ENCODE assay signal across 17 cellular contexts in genomic region chr2:238876232-238876630, GRCh38. TPM values are rescaled to one million over a fixed set of nuclear protein-coding genes. Genes with fewer than 3 reads are reported as not detected.
DNase-seq lines count a peak whose midpoint lies in the region; ATAC-seq lines count a peak whose summit lies in the region.
"Had no signal": no experiment of that assay in that cellular context is flagged by ENCODE, and none has a peak within 500 bp of the region (broad histone marks: within the 10 kb centered on the region; RNA-seq: fewer than 3 reads in every experiment).

No MANE protein-coding gene starts in this region.

- H2BK5ac ChIP-seq in mesenchymal stem cell (ENCODE audit: low read depth, low read length, poor library complexity, severe bottlenecking) = no peak overlapping the region

- DNase-seq in cardiac septum (ENCODE audit: low spot score) (peak; percentile 6), Right ventricle myocardium superior (no peak), mesenchymal stem cell (no peak), NCI-H1105 treated with DMSO at 0.1 percent for 48 hours (lab: John Stamatoyannopoulos, UW) (no peak), 8988T (no peak)
- DNase-seq: CD4-positive, alpha-beta T cell; DMS153; GF-D8; H9; KG1; NCI-H1694 treated with DMSO at 0.1 percent for 48 hours; NCI-H510A treated with DMSO at 0.1 percent for 48 hours; NCI-H774; SHP77 had no signal

- H3K9me3 ChIP-seq in mesenchymal stem cell (ENCODE audit: control insufficient read depth, low read length) = no peaks in the 10 kb centered on the region
- H3K9me3 ChIP-seq in stomach smooth muscle (ENCODE audit: control insufficient read depth in 2 of 2, low read length in 2 of 2) = no peaks in the 10 kb centered on the region

- no peak overlapping the region for H3K27ac ChIP-seq in mesenchymal stem cell (ENCODE audit: low read length, poor library complexity, severe bottlenecking)
- peak overlapping the region; percentile 37 for H3K27ac ChIP-seq in stomach smooth muscle (ENCODE audit: low read length)

- no peak overlapping the region for H2BK15ac ChIP-seq in mesenchymal stem cell (ENCODE audit: low read depth, poor library complexity, severe bottlenecking)

- H2AFZ ChIP-seq in mesenchymal stem cell (ENCODE audit: low read depth, low read length) = no peak overlapping the region

- H3K4me3 ChIP-seq in mesenchymal stem cell (ENCODE audit: insufficient read depth in 1 of 2, low read depth in 1 of 2, low read length in 2 of 2) (no peak overlapping the region), stomach smooth muscle (ENCODE audit: low read length in 2 of 2) (no peak overlapping the region)

- H3K4me2 ChIP-seq in mesenchymal stem cell (ENCODE audit: low read length, poor library complexity, severe bottlenecking) = no peak overlapping the region

- H3K27me3 ChIP-seq in mesenchymal stem cell (ENCODE audit: control insufficient read depth in 1 of 2, insufficient read depth in 1 of 2, low read length in 2 of 2) (peaks cover 0 to 65% of the 10 kb centered on the region in 2 experiments), stomach smooth muscle (ENCODE audit: control insufficient read depth in 1 of 2, insufficient read depth in 2 of 2, low read length in 2 of 2) (no peaks in the 10 kb centered on the region)

- no peak overlapping the region for H3K4ac ChIP-seq in mesenchymal stem cell (ENCODE audit: low read depth in 1 of 2, low read length in 2 of 2)

- no peak overlapping the region for H4K91ac ChIP-seq in mesenchymal stem cell (ENCODE audit: low read length)

- H3K18ac ChIP-seq in mesenchymal stem cell (ENCODE audit: low read depth in 1 of 2, low read length in 2 of 2) = peak overlapping the region in 1 of 2 experiments; percentile 25

- no peak for ATAC-seq in Right ventricle myocardium superior (ENCODE audit: poor library complexity)
- ATAC-seq in HG02884 (IDR thresholded peaks at IDR 0.05; ENCODE audit: unreplicated experiment) = no peak

- no peaks in the 10 kb centered on the region for H3K79me1 ChIP-seq in mesenchymal stem cell (replicated peaks; ENCODE audit: low read length, poor library complexity, severe bottlenecking)

- no peak overlapping the region for H2BK120ac ChIP-seq in mesenchymal stem cell (ENCODE audit: low read depth, low read length)

- H2BK12ac ChIP-seq in mesenchymal stem cell (ENCODE audit: low read length in 2 of 2) = no peak overlapping the region

- no peak overlapping the region for H3K23ac ChIP-seq in mesenchymal stem cell (ENCODE audit: low read length in 2 of 2)

- WGBS in mesenchymal stem cell = no CpG with 5 or more reads among the region's 3 CpGs

- no peak overlapping the region for H3K14ac ChIP-seq in mesenchymal stem cell (ENCODE audit: low read length in 2 of 2)

- H3K4me1 ChIP-seq in mesenchymal stem cell (ENCODE audit: control insufficient read depth, insufficient read depth, low read depth, low read length) = no peaks in the 10 kb centered on the region
- peaks cover 8% of the 10 kb centered on the region for H3K4me1 ChIP-seq in stomach smooth muscle (ENCODE audit: control insufficient read depth, insufficient read depth, low read length)

- intact Hi-C loops in cardiac septum (cut with DNase I) (no loop called here), Right ventricle myocardium superior (cut with DNase I) (no loop called here)

- no peak overlapping the region for H4K8ac ChIP-seq in mesenchymal stem cell (ENCODE audit: low read length)

- peak overlapping the region; percentile 64 for H3K9ac ChIP-seq in mesenchymal stem cell (ENCODE audit: low read length)
- H3K9ac ChIP-seq in stomach smooth muscle (ENCODE audit: low read length in 2 of 2) = no peak overlapping the region

- H3K36me3 ChIP-seq in mesenchymal stem cell (ENCODE audit: control insufficient read depth in 1 of 2, insufficient read depth in 2 of 2, low read depth in 1 of 2, low read length in 2 of 2) (peaks cover 0 to 70% of the 10 kb centered on the region in 2 experiments), stomach smooth muscle (ENCODE audit: control insufficient read depth in 2 of 2, insufficient read depth in 2 of 2, low read length in 2 of 2) (no peaks in the 10 kb centered on the region)

- no peak overlapping the region for H2AK5ac ChIP-seq in mesenchymal stem cell (ENCODE audit: low read length, severe bottlenecking)

RNA-seq across cellular contexts. Expression of gene TWIST2, which starts 28.3 kb away (rescaled TPM):
- total RNA-seq in cardiac septum (0.83 TPM), Right ventricle myocardium superior (1.9 TPM)
- polyA plus RNA-seq in mesenchymal stem cell (2013, experiment 1 of 2) = 11.1 TPM
- 11.7 TPM for polyA plus RNA-seq in mesenchymal stem cell (2013, experiment 2 of 2)
- total RNA-seq: CD4-positive, alpha-beta T cell; OCI-LY7 had no signal
